In the genomic region with DNA sequence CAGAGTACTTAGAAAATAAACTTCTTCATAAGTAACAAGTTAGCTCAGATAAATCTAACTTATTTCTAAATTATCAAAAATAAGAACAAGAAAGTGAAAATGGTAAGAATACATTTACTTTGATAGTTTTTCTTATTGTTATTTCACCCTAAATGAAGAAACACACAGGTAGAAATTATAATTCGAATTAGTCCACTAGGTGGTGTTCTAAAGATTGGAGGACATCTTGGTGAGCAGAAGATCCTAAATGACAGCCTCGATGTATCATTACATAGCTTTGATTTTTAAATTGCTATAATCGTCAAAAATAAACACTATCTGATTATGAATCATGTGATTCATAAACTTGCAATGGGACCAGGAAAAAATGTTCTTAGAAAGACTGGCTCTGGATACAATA, we compare ENCODE assay signal across 7 cellular contexts.
DNase-seq lines count a peak whose midpoint lies in the region; ATAC-seq and TF ChIP-seq lines count a peak whose summit lies in the region.

No MANE protein-coding gene starts in this region.

- in situ Hi-C loops in GM13977 (cut with MboI; ENCODE audit: low pct_unique_long_range_greater_than_20kb, low sequenced_read_pairs, unreplicated experiment) = no loop called here

- H3K27me3 ChIP-seq in adipocyte (replicated peaks; ENCODE audit: control insufficient read depth, insufficient read depth, low read length) = no peaks in the 10 kb centered on the region

- H3K27ac Mint-ChIP-seq in nephron = no peak overlapping the region
- H3K27ac Mint-ChIP-seq in natural killer cell treated with Interleukin-12 subunit alpha and Interleukin-12 subunit beta and Interleukin-15 and Interleukin-18, amount 100 ng/mL, for 72 hours = no peak overlapping the region

- peak; percentile 54 for ATAC-seq in HG02798 (IDR thresholded peaks at IDR 0.05; ENCODE audit: poor library complexity, unreplicated experiment)
- ATAC-seq in GM21825 (IDR thresholded peaks at IDR 0.05; ENCODE audit: unreplicated experiment) = no peak
- no peak for ATAC-seq in natural killer cell treated with Interleukin-12 subunit alpha and Interleukin-12 subunit beta and Interleukin-15 and Interleukin-18, amount 100 ng/mL, for 72 hours

- DNase-seq in GM13977 (ENCODE audit: low spot score) (peak; percentile 14), adipocyte (ENCODE audit: low read depth) (peak; percentile 49), ureter (ENCODE audit: low spot score) (no peak)
- DNase-seq in natural killer cell treated with Interleukin-12 subunit alpha and Interleukin-12 subunit beta and Interleukin-15 and Interleukin-18, amount 100 ng/mL, for 72 hours (ENCODE audit: low spot score) = no peak

- no peaks in the 10 kb centered on the region for H3K9me3 Mint-ChIP-seq in nephron
- no peaks in the 10 kb centered on the region for H3K9me3 Mint-ChIP-seq in natural killer cell treated with Interleukin-12 subunit alpha and Interleukin-12 subunit beta and Interleukin-15 and Interleukin-18, amount 100 ng/mL, for 72 hours

- H3K9me3 ChIP-seq in adipocyte (ENCODE audit: control insufficient read depth, low read length) = no peaks in the 10 kb centered on the region

- no peaks in the 10 kb centered on the region for H3K36me3 Mint-ChIP-seq in nephron (ENCODE audit: low read depth)
- H3K36me3 Mint-ChIP-seq in natural killer cell treated with Interleukin-12 subunit alpha and Interleukin-12 subunit beta and Interleukin-15 and Interleukin-18, amount 100 ng/mL, for 72 hours = no peaks in the 10 kb centered on the region

- H3K4me3 ChIP-seq in adipocyte (ENCODE audit: low read length) = no peak overlapping the region

- H3K4me3 Mint-ChIP-seq in nephron = no peak overlapping the region
- H3K4me3 Mint-ChIP-seq in natural killer cell treated with Interleukin-12 subunit alpha and Interleukin-12 subunit beta and Interleukin-15 and Interleukin-18, amount 100 ng/mL, for 72 hours = no peak overlapping the region

- no peaks in the 10 kb centered on the region for H3K27me3 Mint-ChIP-seq in nephron (ENCODE audit: low read depth)
- no peaks in the 10 kb centered on the region for H3K27me3 Mint-ChIP-seq in natural killer cell treated with Interleukin-12 subunit alpha and Interleukin-12 subunit beta and Interleukin-15 and Interleukin-18, amount 100 ng/mL, for 72 hours

- peak; percentile 31 for TF ChIP-seq CTCF in GM13977 (IDR thresholded peaks at IDR 0.05; ENCODE audit: extremely low read depth, insufficient read depth, missing control alignments)
- peak; percentile 26 to 41 (median 41) for TF ChIP-seq CTCF in nephron (IDR thresholded peaks at IDR 0.05; ENCODE audit: unreplicated experiment in 3 of 3)

- H3K4me1 Mint-ChIP-seq in nephron = peaks cover 10% of the 10 kb centered on the region
- no peaks in the 10 kb centered on the region for H3K4me1 Mint-ChIP-seq in natural killer cell treated with Interleukin-12 subunit alpha and Interleukin-12 subunit beta and Interleukin-15 and Interleukin-18, amount 100 ng/mL, for 72 hours (ENCODE audit: low read depth in 2 of 2)

- H3K9ac ChIP-seq in adipocyte (ENCODE audit: low read length) = no peak overlapping the region

- H3K36me3 ChIP-seq in adipocyte (ENCODE audit: control insufficient read depth, insufficient read depth, low read length, severe bottlenecking) = no peaks in the 10 kb centered on the region

- H3K4me1 ChIP-seq in adipocyte (ENCODE audit: control insufficient read depth, insufficient read depth, low read length) = peaks cover 10% of the 10 kb centered on the region

Comparison
In these comparisons a context has a peak if more than half of its experiments do, and no peak if none do; other contexts are left out.
1. DNase-seq: peak in GM13977 (single experiment) and adipocyte (single experiment); none in ureter (single experiment) and natural killer cell treated with Interleukin-12 subunit alpha and Interleukin-12 subunit beta and Interleukin-15 and Interleukin-18, amount 100 ng/mL, for 72 hours (single experiment).